ENCODE assay signal across 8 cellular contexts in the genomic region with DNA sequence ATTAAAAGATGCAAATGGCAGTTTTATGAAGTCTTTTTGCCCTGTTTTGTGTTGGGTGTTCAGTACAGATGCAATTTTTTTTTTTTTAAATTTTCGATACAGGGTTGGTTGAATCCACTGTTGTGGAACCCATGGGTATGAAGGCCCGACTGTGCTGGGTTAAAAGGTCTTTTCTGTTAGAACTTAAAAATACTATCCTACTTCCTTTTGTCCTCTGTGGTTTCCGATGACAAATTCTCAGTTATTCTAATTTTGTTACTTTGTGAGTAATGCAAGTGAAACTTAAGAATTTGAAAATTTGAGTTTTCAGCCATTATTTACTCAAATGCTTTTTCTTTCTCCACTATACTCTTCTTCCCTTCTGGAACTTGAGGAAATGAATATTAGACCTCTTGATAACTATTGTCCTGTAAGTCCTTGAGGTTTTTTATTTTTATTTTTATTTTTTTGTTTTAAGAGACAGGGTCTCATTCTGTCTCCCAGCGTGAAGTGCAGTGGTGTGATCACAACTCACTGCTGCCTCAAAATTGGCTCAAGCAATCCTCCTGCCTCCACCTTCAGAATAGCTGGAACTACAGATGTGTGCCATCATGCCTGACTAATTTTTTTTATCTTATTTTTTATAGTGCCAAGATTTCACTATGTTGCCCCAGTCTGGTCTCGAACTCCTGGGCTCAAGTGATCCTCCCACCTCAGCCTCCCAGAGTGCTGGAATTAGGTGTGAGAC.
DNase-seq lines count a peak whose midpoint lies in the region; ATAC-seq and TF ChIP-seq lines count a peak whose summit lies in the region.

No MANE protein-coding gene starts in this region.

- TF ChIP-seq CTCF in omental fat pad (IDR thresholded peaks at IDR 0.05): no peak

- DNase-seq in Kasumi-1 (lab: John Stamatoyannopoulos, UW) (peak; percentile 73 to 81), iris pigment epithelial cell (ENCODE audit: low read depth) (peak; percentile 33), D341Med (ENCODE audit: low spot score) (no peak), COLO668 (lab: John Stamatoyannopoulos, UW; ENCODE audit: unreplicated experiment) (no peak), omental fat pad (ENCODE audit: low spot score) (no peak)
- no peak for DNase-seq in stimulated activated CD4-positive, alpha-beta T cell treated with anti-CD3 and anti-CD28 coated beads, Interleukin-12 subunit alpha, Interleukin-12 subunit beta, amount 100 ng/mL, for 4 hours

- peak; percentile 87 for ATAC-seq in GM18511 (IDR thresholded peaks at IDR 0.05; ENCODE audit: unreplicated experiment)
- peak; percentile 65 for ATAC-seq in GM21717 (IDR thresholded peaks at IDR 0.05; ENCODE audit: unreplicated experiment)
- no peak for ATAC-seq in omental fat pad (ENCODE audit: low FRiP score)

Comparison
In these comparisons a context has a peak if more than half of its experiments do, and no peak if none do; other contexts are left out.
1. DNase-seq: peak in Kasumi-1 (2 of 2) and iris pigment epithelial cell (single experiment); none in D341Med (single experiment), COLO668 (single experiment), stimulated activated CD4-positive, alpha-beta T cell treated with anti-CD3 and anti-CD28 coated beads, Interleukin-12 subunit alpha, Interleukin-12 subunit beta, amount 100 ng/mL, for 4 hours (single experiment) and omental fat pad (single experiment).